Comparison of ENCODE assay signal across 14 cellular contexts in the genomic region with DNA sequence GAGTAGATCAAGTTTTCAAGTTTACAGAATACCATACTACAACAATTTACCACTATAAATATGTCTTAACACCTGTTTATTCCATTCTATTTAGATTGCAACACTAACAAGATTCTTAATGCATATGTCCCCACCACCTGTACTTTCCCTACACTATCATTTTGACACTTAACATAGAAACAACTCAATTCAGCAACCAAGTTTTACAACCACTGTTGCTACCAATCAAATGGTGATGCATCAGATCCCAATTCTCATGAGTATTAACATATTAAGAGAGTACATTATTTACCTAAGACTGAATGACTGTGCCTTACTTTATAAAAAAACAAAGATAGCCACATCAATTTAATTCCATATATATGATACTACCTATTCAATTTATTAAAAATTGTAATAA. TPM values are rescaled to one million over a fixed set of nuclear protein-coding genes. Genes with fewer than 3 reads are reported as not detected.
DNase-seq lines count a peak whose midpoint lies in the region; ATAC-seq, FAIRE-seq and TF ChIP-seq lines count a peak whose summit lies in the region.
"Had no signal": no experiment of that assay in that cellular context is flagged by ENCODE, and none has a peak within 500 bp of the region (broad histone marks: within the 10 kb centered on the region; RNA-seq: fewer than 3 reads in every experiment).

No MANE protein-coding gene starts in this region.

- peak; percentile 40 for FAIRE-seq in urothelium cell line (lab: Jason Lieb, UNC)

- H3K9me3 Mint-ChIP-seq in activated CD4-positive, alpha-beta T cell treated with anti-CD3 and anti-CD28 coated beads for 36 hours (ENCODE audit: low read depth) = no peaks in the 10 kb centered on the region
- no peaks in the 10 kb centered on the region for H3K9me3 Mint-ChIP-seq in activated naive CD4-positive, alpha-beta T cell treated with anti-CD3 and anti-CD28 coated beads, Interleukin-2, amount 50 U/mL, for 24 hours
- no peaks in the 10 kb centered on the region for H3K9me3 Mint-ChIP-seq in activated naive CD4-positive, alpha-beta T cell treated with anti-CD3 and anti-CD28 coated beads, Interleukin-2, amount 10 ng/mL, durations not matched to agents 7 days and 5 days
- H3K9me3 Mint-ChIP-seq in activated naive CD8-positive, alpha-beta T cell (ENCODE audit: low read depth) = no peaks in the 10 kb centered on the region
- H3K9me3 Mint-ChIP-seq: HFFc6 had no signal

- no peak overlapping the region for H3K4me3 ChIP-seq in WERI-Rb-1 (ENCODE audit: low read depth, low read length)

- no peak overlapping the region for H3K4me3 Mint-ChIP-seq in activated CD4-positive, alpha-beta T cell treated with anti-CD3 and anti-CD28 coated beads for 36 hours
- H3K4me3 Mint-ChIP-seq in activated naive CD4-positive, alpha-beta T cell treated with anti-CD3 and anti-CD28 coated beads, Interleukin-2, amount 50 U/mL, for 24 hours = no peak overlapping the region
- no peak overlapping the region for H3K4me3 Mint-ChIP-seq in activated naive CD4-positive, alpha-beta T cell treated with anti-CD3 and anti-CD28 coated beads, Interleukin-2, amount 10 ng/mL, durations not matched to agents 7 days and 5 days
- H3K4me3 Mint-ChIP-seq in activated naive CD8-positive, alpha-beta T cell = no peak overlapping the region
- H3K4me3 Mint-ChIP-seq: CD14-positive monocyte, HFFc6 had no signal

- intact Hi-C loops in activated CD4-positive, alpha-beta T cell treated with anti-CD3 and anti-CD28 coated beads for 36 hours (cut with DNase I, micrococcal nuclease) = no loop called here

- H3K27ac Mint-ChIP-seq in activated CD4-positive, alpha-beta T cell treated with anti-CD3 and anti-CD28 coated beads for 36 hours = no peak overlapping the region
- H3K27ac Mint-ChIP-seq in activated naive CD4-positive, alpha-beta T cell treated with anti-CD3 and anti-CD28 coated beads, Interleukin-2, amount 50 U/mL, for 24 hours = peak overlapping the region; percentile 56
- no peak overlapping the region for H3K27ac Mint-ChIP-seq in activated naive CD4-positive, alpha-beta T cell treated with anti-CD3 and anti-CD28 coated beads, Interleukin-2, amount 10 ng/mL, durations not matched to agents 7 days and 5 days
- H3K27ac Mint-ChIP-seq in activated naive CD8-positive, alpha-beta T cell = peak overlapping the region; percentile 59
- H3K27ac Mint-ChIP-seq: HFFc6 had no signal

- no peaks in the 10 kb centered on the region for H3K9me3 ChIP-seq in WERI-Rb-1 (ENCODE audit: severe bottlenecking)

- CTCF ChIA-PET in activated CD4-positive, alpha-beta T cell treated with anti-CD3 and anti-CD28 coated beads for 36 hours (lab: Charles Lee) = no interaction called here
- CTCF ChIA-PET in activated naive CD4-positive, alpha-beta T cell treated with anti-CD3 and anti-CD28 coated beads, Interleukin-2, amount 10 ng/mL, durations not matched to agents 7 days and 5 days (lab: Charles Lee) = no interaction called here

- no peak for DNase-seq in activated CD4-positive, alpha-beta T cell treated with anti-CD3 and anti-CD28 coated beads for 36 hours
- DNase-seq in activated CD4-positive, alpha-beta T cell treated with anti-CD3 and anti-CD28 coated beads, Interleukin-2, amount 50 U/mL, for 1 hour = no peak
- no peak for DNase-seq in activated naive CD4-positive, alpha-beta T cell treated with anti-CD3 and anti-CD28 coated beads, Interleukin-2, amount 10 ng/mL, durations not matched to agents 7 days and 5 days
- DNase-seq in urothelium cell line (ENCODE audit: low spot score) (no peak), WERI-Rb-1 (no peak)
- DNase-seq: DMS53, GF-D8, HCEC 1CT, HFFc6 had no signal

- peak; percentile 36 for ATAC-seq in activated CD4-positive, alpha-beta T cell treated with anti-CD3 and anti-CD28 coated beads for 36 hours
- no peak for ATAC-seq in HG02759 (IDR thresholded peaks at IDR 0.05; ENCODE audit: unreplicated experiment)

- H3K4me1 Mint-ChIP-seq in activated CD4-positive, alpha-beta T cell treated with anti-CD3 and anti-CD28 coated beads for 36 hours = peaks cover 2% of the 10 kb centered on the region
- peaks cover 4% of the 10 kb centered on the region for H3K4me1 Mint-ChIP-seq in activated naive CD4-positive, alpha-beta T cell treated with anti-CD3 and anti-CD28 coated beads, Interleukin-2, amount 50 U/mL, for 24 hours
- no peaks in the 10 kb centered on the region for H3K4me1 Mint-ChIP-seq in activated naive CD4-positive, alpha-beta T cell treated with anti-CD3 and anti-CD28 coated beads, Interleukin-2, amount 10 ng/mL, durations not matched to agents 7 days and 5 days
- no peaks in the 10 kb centered on the region for H3K4me1 Mint-ChIP-seq in activated naive CD8-positive, alpha-beta T cell (ENCODE audit: low read depth)
- H3K4me1 Mint-ChIP-seq: CD14-positive monocyte had no signal

- H3K27me3 ChIP-seq in WERI-Rb-1 (ENCODE audit: insufficient read depth, low read depth, severe bottlenecking) = no peaks in the 10 kb centered on the region

- no peak for TF ChIP-seq CTCF in WERI-Rb-1 (IDR thresholded peaks at IDR 0.05; ENCODE audit: low read depth, low read length)

- H3K36me3 Mint-ChIP-seq in activated CD4-positive, alpha-beta T cell treated with anti-CD3 and anti-CD28 coated beads for 36 hours (ENCODE audit: low read depth) = peaks cover 36% of the 10 kb centered on the region
- peaks cover 9% of the 10 kb centered on the region for H3K36me3 Mint-ChIP-seq in activated naive CD4-positive, alpha-beta T cell treated with anti-CD3 and anti-CD28 coated beads, Interleukin-2, amount 50 U/mL, for 24 hours
- H3K36me3 Mint-ChIP-seq in activated naive CD4-positive, alpha-beta T cell treated with anti-CD3 and anti-CD28 coated beads, Interleukin-2, amount 10 ng/mL, durations not matched to agents 7 days and 5 days = peaks cover 26% of the 10 kb centered on the region
- H3K36me3 Mint-ChIP-seq in activated naive CD8-positive, alpha-beta T cell = peaks cover 11% of the 10 kb centered on the region

- no peak overlapping the region for H3K27ac ChIP-seq in WERI-Rb-1
- H3K27ac ChIP-seq: 22Rv1 had no signal

- H3K27me3 Mint-ChIP-seq in activated CD4-positive, alpha-beta T cell treated with anti-CD3 and anti-CD28 coated beads for 36 hours = no peaks in the 10 kb centered on the region
- H3K27me3 Mint-ChIP-seq in activated naive CD4-positive, alpha-beta T cell treated with anti-CD3 and anti-CD28 coated beads, Interleukin-2, amount 50 U/mL, for 24 hours = no peaks in the 10 kb centered on the region
- H3K27me3 Mint-ChIP-seq in activated naive CD4-positive, alpha-beta T cell treated with anti-CD3 and anti-CD28 coated beads, Interleukin-2, amount 10 ng/mL, durations not matched to agents 7 days and 5 days = no peaks in the 10 kb centered on the region
- no peaks in the 10 kb centered on the region for H3K27me3 Mint-ChIP-seq in activated naive CD8-positive, alpha-beta T cell

- POLR2A ChIA-PET in activated CD4-positive, alpha-beta T cell treated with anti-CD3 and anti-CD28 coated beads for 36 hours (lab: Charles Lee) = no interaction called here

- H3K36me3 ChIP-seq in WERI-Rb-1 = peaks cover 44% of the 10 kb centered on the region

RNA-seq across cellular contexts. Expression of a gene that starts 49.4 kb away (rescaled TPM):
- total RNA-seq in activated CD4-positive, alpha-beta T cell treated with anti-CD3 and anti-CD28 coated beads for 36 hours = 100 to 1,000 TPM; 132 to 149 TPM

Comparison
In these comparisons a context has a peak if more than half of its experiments do, and no peak if none do; other contexts are left out.
1. H3K27ac Mint-ChIP-seq: peak in activated naive CD4-positive, alpha-beta T cell treated with anti-CD3 and anti-CD28 coated beads, Interleukin-2, amount 50 U/mL, for 24 hours (single experiment) and activated naive CD8-positive, alpha-beta T cell (single experiment); none in activated CD4-positive, alpha-beta T cell treated with anti-CD3 and anti-CD28 coated beads for 36 hours (single experiment) and activated naive CD4-positive, alpha-beta T cell treated with anti-CD3 and anti-CD28 coated beads, Interleukin-2, amount 10 ng/mL, durations not matched to agents 7 days and 5 days (single experiment).